Comparison of ENCODE assay signal across 1 cellular context in the genomic region with DNA sequence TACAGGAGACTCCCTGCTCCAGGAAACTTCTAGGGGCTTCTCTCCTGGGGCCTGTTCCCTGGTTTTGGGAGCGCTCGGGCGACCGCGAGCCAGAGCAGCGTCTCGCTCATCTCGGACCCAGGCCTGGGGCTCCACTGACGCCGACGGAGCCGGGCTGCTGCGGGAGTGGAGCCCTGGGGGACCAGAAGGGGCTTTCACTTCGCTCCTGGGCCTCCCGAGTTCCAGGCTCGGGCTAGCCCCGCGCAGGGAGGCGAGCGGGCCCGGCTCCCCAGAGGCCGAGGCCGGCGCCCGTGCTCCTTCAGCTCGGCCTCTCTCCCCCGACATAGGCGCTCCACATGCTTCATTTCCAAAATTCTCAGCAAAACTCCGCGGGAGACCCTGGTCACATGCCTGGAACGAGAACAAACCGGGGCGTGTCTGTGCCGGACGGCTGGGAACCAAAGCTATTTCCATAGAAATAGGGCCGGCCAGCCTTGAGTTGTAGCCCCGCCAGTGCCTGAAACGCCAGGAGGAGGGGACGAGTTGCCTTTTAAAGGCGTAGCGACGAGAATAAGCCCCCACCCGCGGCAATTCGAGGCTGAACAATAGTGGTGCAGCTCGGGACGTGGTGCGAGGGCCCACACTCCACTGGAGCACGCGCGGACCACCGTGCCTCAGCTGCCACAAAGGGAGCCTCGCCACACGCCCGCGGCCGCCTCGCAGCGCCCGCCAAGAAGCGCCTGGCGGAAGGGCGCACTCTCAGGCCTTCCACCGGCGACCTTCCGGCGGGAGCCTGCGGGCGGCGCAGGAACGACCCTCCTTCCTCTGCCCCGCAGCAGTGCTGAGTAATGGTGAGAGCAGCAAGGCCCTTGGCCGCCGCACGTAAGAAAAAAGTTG.
TF ChIP-seq lines count a peak whose summit lies in the region.

No MANE protein-coding gene starts in this region.

TF ChIP-seq in GM12878, 131 proteins besides CTCF, POLR2A, EP300 and RAD21 (continued from another document and continues in another):
- TF ChIP-seq, protein P1, sequence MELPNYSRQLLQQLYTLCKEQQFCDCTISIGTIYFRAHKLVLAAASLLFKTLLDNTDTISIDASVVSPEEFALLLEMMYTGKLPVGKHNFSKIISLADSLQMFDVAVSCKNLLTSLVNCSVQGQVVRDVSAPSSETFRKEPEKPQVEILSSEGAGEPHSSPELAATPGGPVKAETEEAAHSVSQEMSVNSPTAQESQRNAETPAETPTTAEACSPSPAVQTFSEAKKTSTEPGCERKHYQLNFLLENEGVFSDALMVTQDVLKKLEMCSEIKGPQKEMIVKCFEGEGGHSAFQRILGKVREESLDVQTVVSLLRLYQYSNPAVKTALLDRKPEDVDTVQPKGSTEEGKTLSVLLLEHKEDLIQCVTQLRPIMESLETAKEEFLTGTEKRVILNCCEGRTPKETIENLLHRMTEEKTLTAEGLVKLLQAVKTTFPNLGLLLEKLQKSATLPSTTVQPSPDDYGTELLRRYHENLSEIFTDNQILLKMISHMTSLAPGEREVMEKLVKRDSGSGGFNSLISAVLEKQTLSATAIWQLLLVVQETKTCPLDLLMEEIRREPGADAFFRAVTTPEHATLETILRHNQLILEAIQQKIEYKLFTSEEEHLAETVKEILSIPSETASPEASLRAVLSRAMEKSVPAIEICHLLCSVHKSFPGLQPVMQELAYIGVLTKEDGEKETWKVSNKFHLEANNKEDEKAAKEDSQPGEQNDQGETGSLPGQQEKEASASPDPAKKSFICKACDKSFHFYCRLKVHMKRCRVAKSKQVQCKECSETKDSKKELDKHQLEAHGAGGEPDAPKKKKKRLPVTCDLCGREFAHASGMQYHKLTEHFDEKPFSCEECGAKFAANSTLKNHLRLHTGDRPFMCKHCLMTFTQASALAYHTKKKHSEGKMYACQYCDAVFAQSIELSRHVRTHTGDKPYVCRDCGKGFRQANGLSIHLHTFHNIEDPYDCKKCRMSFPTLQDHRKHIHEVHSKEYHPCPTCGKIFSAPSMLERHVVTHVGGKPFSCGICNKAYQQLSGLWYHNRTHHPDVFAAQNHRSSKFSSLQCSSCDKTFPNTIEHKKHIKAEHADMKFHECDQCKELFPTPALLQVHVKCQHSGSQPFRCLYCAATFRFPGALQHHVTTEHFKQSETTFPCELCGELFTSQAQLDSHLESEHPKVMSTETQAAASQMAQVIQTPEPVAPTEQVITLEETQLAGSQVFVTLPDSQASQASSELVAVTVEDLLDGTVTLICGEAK (IDR thresholded peaks at IDR 0.05; ENCODE audit: borderline replicate concordance): no peak
- TF ChIP-seq, protein P2, sequence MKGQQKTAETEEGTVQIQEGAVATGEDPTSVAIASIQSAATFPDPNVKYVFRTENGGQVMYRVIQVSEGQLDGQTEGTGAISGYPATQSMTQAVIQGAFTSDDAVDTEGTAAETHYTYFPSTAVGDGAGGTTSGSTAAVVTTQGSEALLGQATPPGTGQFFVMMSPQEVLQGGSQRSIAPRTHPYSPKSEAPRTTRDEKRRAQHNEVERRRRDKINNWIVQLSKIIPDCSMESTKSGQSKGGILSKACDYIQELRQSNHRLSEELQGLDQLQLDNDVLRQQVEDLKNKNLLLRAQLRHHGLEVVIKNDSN (IDR thresholded peaks at IDR 0.05; ENCODE audit: borderline replicate concordance, extremely low read length, insufficient read depth, low read depth, low read length): no peak
- TF ChIP-seq KAT2A (conservative IDR thresholded peaks at IDR 0.05; ENCODE audit: control insufficient read depth, low read depth, low read length) (no peak), TAF1 (IDR thresholded peaks at IDR 0.05; ENCODE audit: borderline replicate concordance, low read depth, low read length) (no peak), ZSCAN29 (IDR thresholded peaks at IDR 0.05) (no peak), ZNF274 (IDR thresholded peaks at IDR 0.05; ENCODE audit: insufficient read depth, insufficient read length) (no peak), ZNF384 (IDR thresholded peaks at IDR 0.05; ENCODE audit: borderline replicate concordance, low read depth, low read length) (no peak), JUNB (IDR thresholded peaks at IDR 0.05) (no peak), GABPA (IDR thresholded peaks at IDR 0.05; ENCODE audit: low read depth) (no peak; the same call in none of the 2 replicates), SIN3A (IDR thresholded peaks at IDR 0.05; ENCODE audit: low read depth, low read length) (peak; percentile 69; the same call in 1 of the 2 replicates), CHD4 (IDR thresholded peaks at IDR 0.05) (no peak), NFIC (IDR thresholded peaks at IDR 0.05; ENCODE audit: low read depth, low read length) (0 out of 2 replicates have a peak, but pooled peaks have one; percentile 15), STAT1 (conservative IDR thresholded peaks at IDR 0.05) (no peak), BRCA1 (IDR thresholded peaks at IDR 0.05; ENCODE audit: low read depth, low read length) (no peak), ZBED1 (IDR thresholded peaks at IDR 0.05; ENCODE audit: borderline replicate concordance) (no peak), RB1 (IDR thresholded peaks at IDR 0.05; ENCODE audit: borderline replicate concordance) (0 out of 2 replicates have a peak, but pooled peaks have one; percentile 46), ZNF24 (IDR thresholded peaks at IDR 0.05) (no peak), ZBTB4 (CRISPR knock-in tag; IDR thresholded peaks at IDR 0.05) (no peak), PBX3 (IDR thresholded peaks at IDR 0.05; ENCODE audit: insufficient replicate concordance, low read depth, low read length) (no peak), SMAD1 (IDR thresholded peaks at IDR 0.05; ENCODE audit: low read depth, partially characterized antibody) (no peak), POU2F2 (IDR thresholded peaks at IDR 0.05; ENCODE audit: borderline replicate concordance, low read depth, low read length) (no peak), WRNIP1 (IDR thresholded peaks at IDR 0.05; ENCODE audit: borderline replicate concordance, low read depth, low read length) (no peak), IKZF1 (conservative IDR thresholded peaks at IDR 0.05) (peak; percentile 56), TCF12 (IDR thresholded peaks at IDR 0.05; ENCODE audit: low read depth, low read length) (0 out of 2 replicates have a peak, but pooled peaks have one; percentile 3), BHLHE40 (IDR thresholded peaks at IDR 0.05; ENCODE audit: borderline replicate concordance in 1 of 2, low read depth in 2 of 2, low read length in 1 of 2) (peak in 1 of 2 experiments; percentile 17; a peak in 1 of 4 replicates), ZNF207 (IDR thresholded peaks at IDR 0.05; ENCODE audit: borderline replicate concordance) (peak; percentile 53; the same call in 1 of the 2 replicates), NBN (IDR thresholded peaks at IDR 0.05) (0 out of 2 replicates have a peak, but pooled peaks have one; percentile 69), YBX1 (IDR thresholded peaks at IDR 0.05) (no peak), HSF1 (IDR thresholded peaks at IDR 0.05; ENCODE audit: low read depth, low read length) (no peak), CBFB (IDR thresholded peaks at IDR 0.05; ENCODE audit: low read depth) (no peak), TBL1XR1 (IDR thresholded peaks at IDR 0.05; ENCODE audit: low read depth, low read length) (no peak; the same call in 1 of the 2 replicates), RCOR1 (conservative IDR thresholded peaks at IDR 0.05; ENCODE audit: low read depth, low read length) (no peak), LARP7 (IDR thresholded peaks at IDR 0.05) (peak; percentile 72; the same call in 1 of the 2 replicates)
- TF ChIP-seq, protein P3, sequence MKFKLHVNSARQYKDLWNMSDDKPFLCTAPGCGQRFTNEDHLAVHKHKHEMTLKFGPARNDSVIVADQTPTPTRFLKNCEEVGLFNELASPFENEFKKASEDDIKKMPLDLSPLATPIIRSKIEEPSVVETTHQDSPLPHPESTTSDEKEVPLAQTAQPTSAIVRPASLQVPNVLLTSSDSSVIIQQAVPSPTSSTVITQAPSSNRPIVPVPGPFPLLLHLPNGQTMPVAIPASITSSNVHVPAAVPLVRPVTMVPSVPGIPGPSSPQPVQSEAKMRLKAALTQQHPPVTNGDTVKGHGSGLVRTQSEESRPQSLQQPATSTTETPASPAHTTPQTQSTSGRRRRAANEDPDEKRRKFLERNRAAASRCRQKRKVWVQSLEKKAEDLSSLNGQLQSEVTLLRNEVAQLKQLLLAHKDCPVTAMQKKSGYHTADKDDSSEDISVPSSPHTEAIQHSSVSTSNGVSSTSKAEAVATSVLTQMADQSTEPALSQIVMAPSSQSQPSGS (IDR thresholded peaks at IDR 0.05; ENCODE audit: low read length): no peak
- TF ChIP-seq, protein P4, sequence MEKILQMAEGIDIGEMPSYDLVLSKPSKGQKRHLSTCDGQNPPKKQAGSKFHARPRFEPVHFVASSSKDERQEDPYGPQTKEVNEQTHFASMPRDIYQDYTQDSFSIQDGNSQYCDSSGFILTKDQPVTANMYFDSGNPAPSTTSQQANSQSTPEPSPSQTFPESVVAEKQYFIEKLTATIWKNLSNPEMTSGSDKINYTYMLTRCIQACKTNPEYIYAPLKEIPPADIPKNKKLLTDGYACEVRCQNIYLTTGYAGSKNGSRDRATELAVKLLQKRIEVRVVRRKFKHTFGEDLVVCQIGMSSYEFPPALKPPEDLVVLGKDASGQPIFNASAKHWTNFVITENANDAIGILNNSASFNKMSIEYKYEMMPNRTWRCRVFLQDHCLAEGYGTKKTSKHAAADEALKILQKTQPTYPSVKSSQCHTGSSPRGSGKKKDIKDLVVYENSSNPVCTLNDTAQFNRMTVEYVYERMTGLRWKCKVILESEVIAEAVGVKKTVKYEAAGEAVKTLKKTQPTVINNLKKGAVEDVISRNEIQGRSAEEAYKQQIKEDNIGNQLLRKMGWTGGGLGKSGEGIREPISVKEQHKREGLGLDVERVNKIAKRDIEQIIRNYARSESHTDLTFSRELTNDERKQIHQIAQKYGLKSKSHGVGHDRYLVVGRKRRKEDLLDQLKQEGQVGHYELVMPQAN (conservative IDR thresholded peaks at IDR 0.05): peak; percentile 72; the same call in 1 of the 2 replicates
- TF ChIP-seq, protein P5, sequence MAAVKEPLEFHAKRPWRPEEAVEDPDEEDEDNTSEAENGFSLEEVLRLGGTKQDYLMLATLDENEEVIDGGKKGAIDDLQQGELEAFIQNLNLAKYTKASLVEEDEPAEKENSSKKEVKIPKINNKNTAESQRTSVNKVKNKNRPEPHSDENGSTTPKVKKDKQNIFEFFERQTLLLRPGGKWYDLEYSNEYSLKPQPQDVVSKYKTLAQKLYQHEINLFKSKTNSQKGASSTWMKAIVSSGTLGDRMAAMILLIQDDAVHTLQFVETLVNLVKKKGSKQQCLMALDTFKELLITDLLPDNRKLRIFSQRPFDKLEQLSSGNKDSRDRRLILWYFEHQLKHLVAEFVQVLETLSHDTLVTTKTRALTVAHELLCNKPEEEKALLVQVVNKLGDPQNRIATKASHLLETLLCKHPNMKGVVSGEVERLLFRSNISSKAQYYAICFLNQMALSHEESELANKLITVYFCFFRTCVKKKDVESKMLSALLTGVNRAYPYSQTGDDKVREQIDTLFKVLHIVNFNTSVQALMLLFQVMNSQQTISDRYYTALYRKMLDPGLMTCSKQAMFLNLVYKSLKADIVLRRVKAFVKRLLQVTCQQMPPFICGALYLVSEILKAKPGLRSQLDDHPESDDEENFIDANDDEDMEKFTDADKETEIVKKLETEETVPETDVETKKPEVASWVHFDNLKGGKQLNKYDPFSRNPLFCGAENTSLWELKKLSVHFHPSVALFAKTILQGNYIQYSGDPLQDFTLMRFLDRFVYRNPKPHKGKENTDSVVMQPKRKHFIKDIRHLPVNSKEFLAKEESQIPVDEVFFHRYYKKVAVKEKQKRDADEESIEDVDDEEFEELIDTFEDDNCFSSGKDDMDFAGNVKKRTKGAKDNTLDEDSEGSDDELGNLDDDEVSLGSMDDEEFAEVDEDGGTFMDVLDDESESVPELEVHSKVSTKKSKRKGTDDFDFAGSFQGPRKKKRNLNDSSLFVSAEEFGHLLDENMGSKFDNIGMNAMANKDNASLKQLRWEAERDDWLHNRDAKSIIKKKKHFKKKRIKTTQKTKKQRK (IDR thresholded peaks at IDR 0.05; ENCODE audit: low read depth, low read length): no peak
